ENCODE assay signal across 23 cellular contexts in the genomic region with DNA sequence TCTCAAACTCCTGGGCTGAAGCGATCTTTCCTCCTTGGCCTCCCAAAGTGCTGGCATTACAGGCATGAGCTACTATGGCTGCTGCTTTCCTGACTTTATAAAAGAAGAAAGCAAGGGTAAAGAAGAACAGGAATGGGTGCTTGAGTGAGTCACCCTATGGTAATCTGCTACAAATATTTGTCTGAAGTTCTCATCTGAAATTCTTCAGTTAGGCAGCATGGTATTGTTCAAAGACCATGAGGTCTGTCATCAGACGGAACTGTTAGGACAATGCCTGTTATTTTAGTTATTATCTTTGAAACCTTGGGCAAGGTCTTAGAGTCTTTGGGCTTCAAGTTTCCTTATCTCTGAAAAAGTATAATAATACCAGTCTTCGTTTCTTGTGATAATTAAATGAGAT.
A peak's percentile ranks its signal among the peaks of the same experiment; 100 is the strongest.
DNase-seq lines count a peak whose midpoint lies in the region; ATAC-seq and TF ChIP-seq lines count a peak whose summit lies in the region.
"Had no signal": no experiment of that assay in that cellular context is flagged by ENCODE, and none has a peak within 500 bp of the region (broad histone marks: within the 10 kb centered on the region; RNA-seq: fewer than 3 reads in every experiment).

No MANE protein-coding gene starts in this region.

- no peak overlapping the region for H3K4me3 Mint-ChIP-seq in activated CD8-positive, alpha-beta T cell treated with anti-CD3 and anti-CD28 coated beads, Interleukin-2, amount 10 ng/mL, durations not matched to agents 7 days and 5 days
- H3K4me3 Mint-ChIP-seq: activated CD4-positive, alpha-beta memory T cell treated with anti-CD3 and anti-CD28 coated beads, Interleukin-2, amount 10 ng/mL, durations not matched to agents 7 days and 5 days; brain; neural progenitor cell; T-helper 1 cell treated with Interleukin-12 subunit alpha and Interleukin-12 subunit beta and Interleukin-4 antibody, amounts not matched to agents 30 μg/mL and 1 μg/mL, for 36 hours had no signal

- H3K9me3 ChIP-seq in ovary, result no peaks in the 10 kb centered on the region
- H3K9me3 ChIP-seq: left lung, mucosa of descending colon had no signal

- TF ChIP-seq EP300 in ovary (IDR thresholded peaks at IDR 0.05), result no peak

- no peak overlapping the region for H3K27ac Mint-ChIP-seq in activated CD8-positive, alpha-beta T cell treated with anti-CD3 and anti-CD28 coated beads, Interleukin-2, amount 10 ng/mL, durations not matched to agents 7 days and 5 days
- H3K27ac Mint-ChIP-seq: activated CD4-positive, alpha-beta memory T cell treated with anti-CD3 and anti-CD28 coated beads, Interleukin-2, amount 10 ng/mL, durations not matched to agents 7 days and 5 days; neural progenitor cell; T-helper 1 cell treated with Interleukin-12 subunit alpha and Interleukin-12 subunit beta and Interleukin-4 antibody, amounts not matched to agents 30 μg/mL and 1 μg/mL, for 36 hours had no signal

- H3K9me3 Mint-ChIP-seq in activated CD8-positive, alpha-beta T cell treated with anti-CD3 and anti-CD28 coated beads, Interleukin-2, amount 10 ng/mL, durations not matched to agents 7 days and 5 days (ENCODE audit: insufficient read depth), result no peaks in the 10 kb centered on the region
- H3K9me3 Mint-ChIP-seq: neural progenitor cell had no signal

- no peaks in the 10 kb centered on the region for H3K36me3 ChIP-seq in brain microvascular endothelial cell (replicated peaks)
- no peaks in the 10 kb centered on the region for H3K36me3 ChIP-seq in ovary
- H3K36me3 ChIP-seq: left lung, neural progenitor cell had no signal

- no peaks in the 10 kb centered on the region for H3K4me1 ChIP-seq in ovary (ENCODE audit: insufficient read depth)
- H3K4me1 ChIP-seq: left lung, neural progenitor cell had no signal

- H3K27ac ChIP-seq in brain microvascular endothelial cell, result no peak overlapping the region
- no peak overlapping the region for H3K27ac ChIP-seq in ovary
- H3K27ac ChIP-seq: left lung, neural progenitor cell, VCaP had no signal

- no peaks in the 10 kb centered on the region for H3K27me3 Mint-ChIP-seq in activated CD8-positive, alpha-beta T cell treated with anti-CD3 and anti-CD28 coated beads, Interleukin-2, amount 10 ng/mL, durations not matched to agents 7 days and 5 days (ENCODE audit: low read depth)
- H3K27me3 Mint-ChIP-seq: activated CD4-positive, alpha-beta memory T cell treated with anti-CD3 and anti-CD28 coated beads, Interleukin-2, amount 10 ng/mL, durations not matched to agents 7 days and 5 days had no signal

- H3K27me3 ChIP-seq in brain microvascular endothelial cell (replicated peaks) (no peaks in the 10 kb centered on the region), ovary (no peaks in the 10 kb centered on the region)
- H3K27me3 ChIP-seq: left lung, neural progenitor cell had no signal

- peaks cover 26% of the 10 kb centered on the region for H3K4me1 Mint-ChIP-seq in activated CD8-positive, alpha-beta T cell treated with anti-CD3 and anti-CD28 coated beads, Interleukin-2, amount 10 ng/mL, durations not matched to agents 7 days and 5 days (ENCODE audit: low read depth)

- WGBS in ovary, 3 donors, result 57 to 71% (median 66%) methylated on average over 3 of the region's 3 CpGs

- no peak for TF ChIP-seq POLR2A in ovary (IDR thresholded peaks at IDR 0.05)

- in situ Hi-C loops in brain microvascular endothelial cell (cut with HindIII; ENCODE audit: low pct_ligation_motif_present, low sequenced_read_pairs), result no loop called here

- no peak for ATAC-seq in GM21737 (IDR thresholded peaks at IDR 0.05; ENCODE audit: unreplicated experiment)
- ATAC-seq in activated CD8-positive, alpha-beta T cell treated with anti-CD3 and anti-CD28 coated beads, Interleukin-2, amount 10 ng/mL, durations not matched to agents 7 days and 5 days, result no peak
- ATAC-seq: left lung, mucosa of descending colon had no signal

- intact Hi-C loops in ovary (cut with DNase I), result no loop called here

- DNase-seq in AG09319 (ENCODE audit: extremely low read depth, low read depth) (peak; percentile 7), NCI-H226 (peak; percentile 69), brain microvascular endothelial cell (peak; percentile 56), kidney tubule cell (ENCODE audit: low spot score) (peak; percentile 52), ovary (no peak), T-helper 9 cell (no peak)
- DNase-seq in activated CD8-positive, alpha-beta T cell treated with anti-CD3 and anti-CD28 coated beads, Interleukin-2, amount 10 ng/mL, durations not matched to agents 7 days and 5 days, result no peak
- DNase-seq: activated CD4-positive, alpha-beta memory T cell treated with anti-CD3 and anti-CD28 coated beads, Interleukin-2, amount 10 ng/mL, durations not matched to agents 7 days and 5 days; activated naive CD4-positive, alpha-beta T cell treated with anti-CD3 and anti-CD28 coated beads, Interleukin-2, amount 50 U/mL, for 16 hours; activated T-cell treated with anti-CD3 and anti-CD28 coated beads, Interleukin-2, amount 50 U/mL, for 1 hour; AML-193; DND-41; erythroblast; left lung; mucosa of descending colon; NCI-H1048; NCI-H524 treated with DMSO at 0.1 percent for 48 hours; SIG-M5 had no signal

- CTCF ChIA-PET in activated CD8-positive, alpha-beta T cell treated with anti-CD3 and anti-CD28 coated beads, Interleukin-2, amount 10 ng/mL, durations not matched to agents 7 days and 5 days (lab: Charles Lee), result no interaction called here

- H3K4me3 ChIP-seq in brain microvascular endothelial cell (ENCODE audit: low read depth, low read length), result no peak overlapping the region
- H3K4me3 ChIP-seq in ovary, result no peak overlapping the region
- H3K4me3 ChIP-seq: left lung, mucosa of descending colon, neural progenitor cell had no signal

- POLR2A ChIA-PET in activated CD8-positive, alpha-beta T cell treated with anti-CD3 and anti-CD28 coated beads, Interleukin-2, amount 10 ng/mL, durations not matched to agents 7 days and 5 days (lab: Charles Lee), result no interaction called here

- H3K36me3 Mint-ChIP-seq in activated CD8-positive, alpha-beta T cell treated with anti-CD3 and anti-CD28 coated beads, Interleukin-2, amount 10 ng/mL, durations not matched to agents 7 days and 5 days (ENCODE audit: low read depth), result no peaks in the 10 kb centered on the region
- H3K36me3 Mint-ChIP-seq: brain, neural progenitor cell had no signal

- no peak for TF ChIP-seq CTCF in AG09319 (IDR thresholded peaks at IDR 0.05; ENCODE audit: low read depth, low read length)
- no peak for TF ChIP-seq CTCF in brain microvascular endothelial cell (IDR thresholded peaks at IDR 0.05; ENCODE audit: low read depth, low read length, missing control alignments)
- TF ChIP-seq CTCF in ovary (IDR thresholded peaks at IDR 0.05), result no peak

Comparison
In these comparisons a context has a peak if more than half of its experiments do, and no peak if none do; other contexts are left out.
1. DNase-seq: peak in AG09319 (single experiment), NCI-H226 (single experiment), brain microvascular endothelial cell (single experiment) and kidney tubule cell (single experiment); none in ovary (0 of 5), activated CD8-positive, alpha-beta T cell treated with anti-CD3 and anti-CD28 coated beads, Interleukin-2, amount 10 ng/mL, durations not matched to agents 7 days and 5 days (single experiment) and T-helper 9 cell (single experiment).